Comparison of ENCODE assay signal across 15 cellular contexts in the genomic region with DNA sequence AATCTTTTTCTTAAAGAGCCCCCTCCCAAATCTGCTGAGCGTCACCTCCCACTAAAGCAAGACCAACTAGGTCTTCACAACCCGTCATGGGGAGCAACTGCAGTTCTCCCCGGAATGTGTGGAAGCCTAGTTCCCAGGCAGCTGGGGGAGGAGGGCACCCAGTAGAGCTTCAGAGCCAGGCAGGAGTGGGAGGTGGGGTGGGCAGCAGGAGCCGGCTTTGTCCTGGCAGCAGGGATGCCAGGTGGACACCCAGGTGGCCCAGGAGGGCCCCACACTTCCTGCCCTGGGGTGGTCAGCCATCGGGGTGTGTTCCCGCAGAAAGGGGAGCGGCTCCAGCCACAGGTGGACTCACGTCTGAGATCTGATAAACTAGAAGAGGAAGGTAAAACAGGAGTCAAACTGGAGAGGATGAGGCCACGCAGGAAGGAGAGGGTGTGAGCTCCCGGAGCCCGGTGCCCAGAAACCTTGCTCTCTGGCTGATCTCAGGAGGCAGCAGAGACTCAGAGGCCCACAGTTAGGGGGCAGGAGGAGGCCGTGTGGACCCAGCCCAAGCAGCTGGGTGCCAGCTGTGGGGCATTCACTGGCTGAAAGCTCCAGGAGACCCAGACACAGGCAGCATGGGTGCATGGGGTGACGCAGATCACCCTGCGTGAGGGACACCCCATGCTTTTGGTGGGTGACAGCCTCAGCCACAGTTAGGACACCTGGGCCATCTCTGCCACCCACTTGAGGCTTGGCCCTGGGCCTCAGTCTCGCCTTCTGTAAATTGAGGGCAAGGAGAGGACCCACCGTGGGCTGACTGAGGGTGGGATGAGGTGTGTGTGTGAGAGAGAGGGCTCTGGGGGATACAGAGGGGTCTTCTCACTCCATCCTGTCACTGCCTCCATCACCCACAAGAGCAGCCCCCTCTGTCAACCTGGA.
"Had no signal": no experiment of that assay in that cellular context is flagged by ENCODE, and none has a peak within 500 bp of the region (broad histone marks: within the 10 kb centered on the region; RNA-seq: fewer than 3 reads in every experiment).

No MANE protein-coding gene starts in this region.

- H3K4me1 ChIP-seq: lower lobe of right lung, pancreas had no signal

- ATAC-seq: activated CD4-positive, CD25-positive, alpha-beta regulatory T cell treated with anti-CD3 and anti-CD28 coated beads, Interleukin-2, amount 50 U/mL, for 24 hours; effector memory CD8-positive, alpha-beta T cell; lower lobe of right lung; mucosa of descending colon; naive thymus-derived CD8-positive, alpha-beta T cell; pancreas had no signal

- H3K36me3 ChIP-seq: lower lobe of right lung, pancreas had no signal

- H3K4me3 ChIP-seq: hepatocyte, lower lobe of right lung, mucosa of descending colon, pancreas, testis had no signal

- H2AFZ ChIP-seq: hepatocyte had no signal

- H3K27ac Mint-ChIP-seq: activated CD4-positive, alpha-beta memory T cell treated with anti-CD3 and anti-CD28 coated beads for 36 hours; activated naive CD4-positive, alpha-beta T cell treated with anti-CD3 and anti-CD28 coated beads for 36 hours; activated T-helper 1 cell treated with anti-CD3 and anti-CD28 coated beads, Interleukin-12 subunit alpha, Interleukin-12 subunit beta, Interleukin-2, Interleukin-4 antibody, amounts not matched to agents 30 ng/mL and 10 ng/mL and 1 ng/mL, durations not matched to agents 14 hours and 24 hours and 36 hours; stimulated activated naive CD8-positive, alpha-beta T cell treated with anti-CD3 and anti-CD28 coated beads, Interleukin-15, Interleukin-2, amounts not matched to agents 100 ng/mL and 50 ng/mL, for 24 hours; T-helper 1 cell treated with Interleukin-12 subunit alpha and Interleukin-12 subunit beta and Interleukin-4 antibody, amounts not matched to agents 30 μg/mL and 1 μg/mL, for 36 hours had no signal

- DNase-seq: activated CD4-positive, alpha-beta memory T cell treated with anti-CD3 and anti-CD28 coated beads for 36 hours; activated naive CD4-positive, alpha-beta T cell treated with anti-CD3 and anti-CD28 coated beads for 36 hours; effector memory CD8-positive, alpha-beta T cell; erythroblast; lower lobe of right lung; mucosa of descending colon; pancreas; stimulated activated CD4-positive, alpha-beta T cell treated with anti-CD3 and anti-CD28 coated beads, Interleukin-2, amount 100 ng/mL, for 48 hours; testis had no signal

- H3K27me3 ChIP-seq: pancreas, testis had no signal

- H3K9me3 ChIP-seq: lower lobe of right lung, mucosa of descending colon, pancreas, testis had no signal

- H3K4me3 Mint-ChIP-seq: activated CD4-positive, alpha-beta memory T cell treated with anti-CD3 and anti-CD28 coated beads for 36 hours; activated naive CD4-positive, alpha-beta T cell treated with anti-CD3 and anti-CD28 coated beads for 36 hours; activated T-helper 1 cell treated with anti-CD3 and anti-CD28 coated beads, Interleukin-12 subunit alpha, Interleukin-12 subunit beta, Interleukin-2, Interleukin-4 antibody, amounts not matched to agents 30 ng/mL and 10 ng/mL and 1 ng/mL, durations not matched to agents 14 hours and 24 hours and 36 hours; effector memory CD8-positive, alpha-beta T cell; stimulated activated naive CD8-positive, alpha-beta T cell treated with anti-CD3 and anti-CD28 coated beads, Interleukin-15, Interleukin-2, amounts not matched to agents 100 ng/mL and 50 ng/mL, for 24 hours; T-helper 1 cell treated with Interleukin-12 subunit alpha and Interleukin-12 subunit beta and Interleukin-4 antibody, amounts not matched to agents 30 μg/mL and 1 μg/mL, for 36 hours had no signal

- H3K27ac ChIP-seq: hepatocyte, lower lobe of right lung, pancreas, testis had no signal
